ENCODE assay signal across 9 cellular contexts in the genomic region with DNA sequence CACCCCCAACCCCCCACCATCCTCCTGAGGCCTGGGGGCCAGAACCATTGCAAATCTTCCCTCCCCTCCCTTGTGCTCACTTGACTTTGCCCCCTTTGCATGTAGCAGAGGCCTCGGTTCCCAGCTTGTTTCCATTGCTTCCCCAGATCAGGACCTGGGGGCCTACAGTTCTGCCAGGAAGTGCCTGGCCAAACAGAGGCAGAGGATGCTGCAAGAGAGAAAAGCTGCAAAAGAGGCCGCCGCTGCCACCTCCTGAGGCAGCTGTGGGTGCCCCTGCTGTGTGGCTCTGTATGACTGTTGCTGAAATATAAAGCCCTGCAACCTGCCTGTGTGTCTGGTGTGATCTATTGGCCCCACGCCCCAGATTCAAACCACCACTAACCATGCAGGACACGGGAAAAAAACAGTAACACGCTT. TPM values are rescaled to one million over a fixed set of nuclear protein-coding genes. Genes with fewer than 3 reads are reported as not detected.
DNase-seq lines count a peak whose midpoint lies in the region; ATAC-seq, FAIRE-seq and TF ChIP-seq lines count a peak whose summit lies in the region.
"Had no signal": no experiment of that assay in that cellular context is flagged by ENCODE, and none has a peak within 500 bp of the region (broad histone marks: within the 10 kb centered on the region; RNA-seq: fewer than 3 reads in every experiment).

No MANE protein-coding gene starts in this region.

- DNase-seq in cerebellar cortex (ENCODE audit: low spot score), result peak; percentile 57
- DNase-seq in retina, result no peak
- no peak for DNase-seq in NCI-H524 (lab: John Stamatoyannopoulos, UW)
- no peak for DNase-seq in CD14-positive monocyte (ENCODE audit: low spot score)
- DNase-seq in aorta, result no peak

- WGBS in aorta, 2 donors, result 60 to 66% methylated on average over 6 of the region's 6 CpGs

- H3K27ac ChIP-seq in C4-2B, result peak overlapping the region; percentile 97
- no peak overlapping the region for H3K27ac ChIP-seq in aorta (ENCODE audit: low read depth in 1 of 2, low read length in 2 of 2)

- H3K27ac Mint-ChIP-seq in CD14-positive monocyte, result no peak overlapping the region

- peaks cover 5 to 22% (median 18%) of the 10 kb centered on the region in 3 donors for H3K27me3 Mint-ChIP-seq in CD14-positive monocyte (ENCODE audit: low read depth in 3 of 3)

- intact Hi-C loops in CD14-positive monocyte (cut with micrococcal nuclease), result no loop called here
- intact Hi-C loops in aorta (cut with DNase I), result no loop called here

- TF ChIP-seq CTCF in C4-2B (conservative IDR thresholded peaks at IDR 0.05) (no peak), CD14-positive monocyte (IDR thresholded peaks at IDR 0.05) (no peak)

- peaks cover 45% of the 10 kb centered on the region for H3K4me1 Mint-ChIP-seq in CD14-positive monocyte

- H3K4me3 Mint-ChIP-seq in CD14-positive monocyte, result no peak overlapping the region

- ATAC-seq in aorta (ENCODE audit: low FRiP score), result no peak

- no peak overlapping the region for H3K4me3 ChIP-seq in aorta (ENCODE audit: low read length in 2 of 2)
- H3K4me3 ChIP-seq: lung had no signal

- FAIRE-seq in G401.6 (lab: Jason Lieb, UNC), result peak; percentile 50

- peaks cover 0 to 2% of the 10 kb centered on the region in 2 donors for H3K27me3 ChIP-seq in aorta (ENCODE audit: control insufficient read depth in 1 of 2, insufficient read depth in 2 of 2, low read length in 1 of 2)

- H3K36me3 Mint-ChIP-seq in CD14-positive monocyte, result peaks cover 24 to 30% of the 10 kb centered on the region in 2 donors

- H3K36me3 ChIP-seq in aorta (ENCODE audit: control insufficient read depth in 1 of 2, insufficient read depth in 2 of 2, low read length in 1 of 2), result peaks cover 0 to 4% of the 10 kb centered on the region in 2 donors

- H3K9me3 ChIP-seq in aorta (ENCODE audit: control insufficient read depth, low read length), result no peaks in the 10 kb centered on the region

- peaks cover 0 to 8% (median 0%) of the 10 kb centered on the region in 7 donors for H3K9me3 Mint-ChIP-seq in CD14-positive monocyte

- H3K4me1 ChIP-seq in aorta (ENCODE audit: control insufficient read depth in 1 of 2, insufficient read depth in 2 of 2, low read length in 2 of 2), result no peaks in the 10 kb centered on the region

TF ChIP-seq in PFSK-1, 5 proteins besides CTCF, POLR2A, EP300 and RAD21:
- peak; percentile 61; the same call in 1 of the 2 replicates for TF ChIP-seq POLR2AphosphoS5 (IDR thresholded peaks at IDR 0.05; ENCODE audit: low read depth, low read length)
- TF ChIP-seq FOXP2 (optimal IDR thresholded peaks at IDR 0.05; ENCODE audit: borderline replicate concordance, extremely low read depth, extremely low read length, insufficient read depth), result no peak
- TF ChIP-seq TAF1 (IDR thresholded peaks at IDR 0.05; ENCODE audit: borderline replicate concordance, insufficient read depth, low read length), result no peak

RNA-seq across cellular contexts. Expression of a gene that starts 2.3 kb away (rescaled TPM):
- polyA plus RNA-seq in PFSK-1 (2012; ENCODE audit: insufficient read length, low read depth), result 428 TPM
- polyA plus RNA-seq in CD14-positive monocyte, result 100 to 1,000 TPM; 186 to 215 TPM
- total RNA-seq in aorta, result 10 to 100 TPM; 80.5 to 88.1 TPM
- polyA plus RNA-seq in aorta, result 100 to 1,000 TPM; 178 to 268 TPM

RNA-seq across cellular contexts. Expression of a gene that starts 3.0 kb away (rescaled TPM):
- 7,186 TPM for polyA plus RNA-seq in PFSK-1 (2012; ENCODE audit: insufficient read length, low read depth)
- 1,000 to 10,000 TPM; 1,893 to 2,136 TPM for polyA plus RNA-seq in CD14-positive monocyte
- 1,000 to 10,000 TPM; 1,132 to 1,263 TPM for total RNA-seq in aorta
- polyA plus RNA-seq in aorta, result 1,000 to 10,000 TPM; 1,596 to 2,049 TPM

RNA-seq across cellular contexts. Expression of a gene that starts 5.0 kb away (rescaled TPM):
- polyA plus RNA-seq in PFSK-1 (2012; ENCODE audit: insufficient read length, low read depth), result not detected
- polyA plus RNA-seq in CD14-positive monocyte, result not detected
- not detected for total RNA-seq in aorta
- polyA plus RNA-seq in aorta, result not detected
- total RNA-seq: lung had no signal

RNA-seq across cellular contexts. Expression of a gene that starts 7.2 kb away (rescaled TPM):
- 0.34 TPM for polyA plus RNA-seq in PFSK-1 (2012; ENCODE audit: insufficient read length, low read depth)
- not detected for polyA plus RNA-seq in CD14-positive monocyte
- total RNA-seq in aorta, result not detected
- polyA plus RNA-seq in aorta, result not detected
- total RNA-seq: lung had no signal

RNA-seq across cellular contexts. Expression of a gene that starts 10.2 kb away (rescaled TPM):
- 63.5 TPM for polyA plus RNA-seq in PFSK-1 (2012; ENCODE audit: insufficient read length, low read depth)
- polyA plus RNA-seq in CD14-positive monocyte, result 10 to 100 TPM; 36.0 to 37.8 TPM
- 10 to 100 TPM; 16.1 to 19.8 TPM for total RNA-seq in aorta
- polyA plus RNA-seq in aorta, result 10 to 100 TPM; 14.9 to 85.5 TPM
